In genomic region chr1:164092603-164093353, GRCh38 we compare ENCODE assay signal across 11 cellular contexts.
DNase-seq lines count a peak whose midpoint lies in the region; ATAC-seq and TF ChIP-seq lines count a peak whose summit lies in the region.
"Had no signal": no experiment of that assay in that cellular context is flagged by ENCODE, and none has a peak within 500 bp of the region (broad histone marks: within the 10 kb centered on the region; RNA-seq: fewer than 3 reads in every experiment).

No MANE protein-coding gene starts in this region.

- POLR2A ChIA-PET in activated CD8-positive, alpha-beta T cell treated with anti-CD3 and anti-CD28 coated beads for 36 hours (lab: Charles Lee): no interaction called here
- POLR2A ChIA-PET in MCF 10A (lab: Yijun Ruan, JAX): no interaction called here

- intact Hi-C loops in activated CD4-positive, alpha-beta T cell treated with anti-CD3 and anti-CD28 coated beads, Interleukin-2, amount 10 ng/mL, durations not matched to agents 24 days and 14 days (cut with micrococcal nuclease): no loop called here
- intact Hi-C loops in activated CD8-positive, alpha-beta T cell treated with anti-CD3 and anti-CD28 coated beads for 36 hours (cut with micrococcal nuclease): no loop called here
- intact Hi-C loops in MCF 10A (cut with micrococcal nuclease): loop anchor here (10.0 kb wide), 1 partner anchor 692 kb away; no protein-coding TSS in a partner anchor

- CTCF ChIA-PET in activated CD8-positive, alpha-beta T cell treated with anti-CD3 and anti-CD28 coated beads for 36 hours (lab: Charles Lee): interaction anchor here (0.8 to 1.0 kb wide), 2 partner anchors 16 to 694 kb away, joined by 3 read pairs; no protein-coding TSS in a partner anchor
- CTCF ChIA-PET in MCF 10A (lab: Yijun Ruan, JAX): interaction anchor here (0.6 kb wide), 2 partner anchors 193 to 207 kb away, joined by 3 to 4 read pairs; no protein-coding TSS in a partner anchor

- no TSS peak for BruUV-seq in MCF 10A (replicated peaks; lab: Mats Ljungman, UMichigan)

- peaks cover 9% of the 10 kb centered on the region for H3K9me3 Mint-ChIP-seq in activated CD4-positive, alpha-beta T cell treated with anti-CD3 and anti-CD28 coated beads, Interleukin-2, amount 10 ng/mL, durations not matched to agents 24 days and 14 days
- peaks cover 17% of the 10 kb centered on the region for H3K9me3 Mint-ChIP-seq in activated CD8-positive, alpha-beta T cell treated with anti-CD3 and anti-CD28 coated beads for 36 hours
- H3K9me3 Mint-ChIP-seq in neural crest cell: peaks cover 12% of the 10 kb centered on the region
- peaks cover 7% of the 10 kb centered on the region for H3K9me3 Mint-ChIP-seq in MCF 10A (ENCODE audit: unreplicated experiment)

- no peak overlapping the region for H3K4me3 Mint-ChIP-seq in activated CD4-positive, alpha-beta T cell treated with anti-CD3 and anti-CD28 coated beads, Interleukin-2, amount 10 ng/mL, durations not matched to agents 24 days and 14 days
- H3K4me3 Mint-ChIP-seq in activated CD8-positive, alpha-beta T cell treated with anti-CD3 and anti-CD28 coated beads for 36 hours: no peak overlapping the region
- H3K4me3 Mint-ChIP-seq in neural crest cell (no peak overlapping the region), MCF 10A (ENCODE audit: unreplicated experiment) (no peak overlapping the region)

- no peaks in the 10 kb centered on the region for H3K27me3 Mint-ChIP-seq in activated CD4-positive, alpha-beta T cell treated with anti-CD3 and anti-CD28 coated beads, Interleukin-2, amount 10 ng/mL, durations not matched to agents 24 days and 14 days
- H3K27me3 Mint-ChIP-seq in activated CD8-positive, alpha-beta T cell treated with anti-CD3 and anti-CD28 coated beads for 36 hours: no peaks in the 10 kb centered on the region
- H3K27me3 Mint-ChIP-seq in neural crest cell (ENCODE audit: low read depth): no peaks in the 10 kb centered on the region
- H3K27me3 Mint-ChIP-seq in MCF 10A (ENCODE audit: insufficient read depth, unreplicated experiment): no peaks in the 10 kb centered on the region

- no peak for ATAC-seq in activated CD8-positive, alpha-beta T cell treated with anti-CD3 and anti-CD28 coated beads for 36 hours
- no peak for ATAC-seq in HG02610 (IDR thresholded peaks at IDR 0.05; ENCODE audit: unreplicated experiment)
- ATAC-seq: PC-3 had no signal

- H3K27ac Mint-ChIP-seq in activated CD4-positive, alpha-beta T cell treated with anti-CD3 and anti-CD28 coated beads, Interleukin-2, amount 10 ng/mL, durations not matched to agents 24 days and 14 days: no peak overlapping the region
- H3K27ac Mint-ChIP-seq in activated CD8-positive, alpha-beta T cell treated with anti-CD3 and anti-CD28 coated beads for 36 hours: no peak overlapping the region
- H3K27ac Mint-ChIP-seq in neural crest cell (ENCODE audit: unreplicated experiment): no peak overlapping the region
- no peak overlapping the region for H3K27ac Mint-ChIP-seq in MCF 10A (ENCODE audit: low read depth, unreplicated experiment)

- H3K4me3 ChIP-seq in HFF-Myc (replicated peaks; ENCODE audit: low read depth, low read length): no peak overlapping the region

- no peaks in the 10 kb centered on the region for H3K36me3 Mint-ChIP-seq in activated CD4-positive, alpha-beta T cell treated with anti-CD3 and anti-CD28 coated beads, Interleukin-2, amount 10 ng/mL, durations not matched to agents 24 days and 14 days (ENCODE audit: low read depth)
- no peaks in the 10 kb centered on the region for H3K36me3 Mint-ChIP-seq in activated CD8-positive, alpha-beta T cell treated with anti-CD3 and anti-CD28 coated beads for 36 hours (ENCODE audit: low read depth)
- peaks cover 7% of the 10 kb centered on the region for H3K36me3 Mint-ChIP-seq in neural crest cell (ENCODE audit: low read depth)
- no peaks in the 10 kb centered on the region for H3K36me3 Mint-ChIP-seq in MCF 10A (ENCODE audit: insufficient read depth, unreplicated experiment)

- no peaks in the 10 kb centered on the region for H3K4me1 Mint-ChIP-seq in activated CD4-positive, alpha-beta T cell treated with anti-CD3 and anti-CD28 coated beads, Interleukin-2, amount 10 ng/mL, durations not matched to agents 24 days and 14 days
- H3K4me1 Mint-ChIP-seq in activated CD8-positive, alpha-beta T cell treated with anti-CD3 and anti-CD28 coated beads for 36 hours (ENCODE audit: low read depth): no peaks in the 10 kb centered on the region
- H3K4me1 Mint-ChIP-seq in neural crest cell (no peaks in the 10 kb centered on the region), MCF 10A (ENCODE audit: insufficient read depth, unreplicated experiment) (no peaks in the 10 kb centered on the region)

- peak; percentile 56 for DNase-seq in activated CD4-positive, alpha-beta T cell treated with anti-CD3 and anti-CD28 coated beads, Interleukin-2, amount 10 ng/mL, durations not matched to agents 24 days and 14 days
- DNase-seq in activated CD4-positive, alpha-beta T cell treated with anti-CD3 and anti-CD28 coated beads, Interleukin-2, amount 50 U/mL, for 1 hour: no peak
- DNase-seq in HFF-Myc (ENCODE audit: extremely low read depth, low read depth): no peak
- peak; percentile 17 for DNase-seq in activated CD8-positive, alpha-beta T cell treated with anti-CD3 and anti-CD28 coated beads for 36 hours
- no peak for DNase-seq in neural crest cell (ENCODE audit: low read depth, low spot score)
- DNase-seq in NCI-H2081 (lab: John Stamatoyannopoulos, UW): no peak
- no peak for DNase-seq in MCF 10A (ENCODE audit: unreplicated experiment)
- DNase-seq: activated naive CD4-positive, alpha-beta T cell treated with anti-CD3 and anti-CD28 coated beads, Interleukin-2, amount 50 U/mL, for 16 hours; NCI-H1417 treated with DMSO at 0.1 percent for 48 hours; PC-3 had no signal

- peak; percentile 45 for TF ChIP-seq CTCF in HFF-Myc (IDR thresholded peaks at IDR 0.05; ENCODE audit: low read depth, low read length, missing control alignments)
- TF ChIP-seq CTCF in activated CD8-positive, alpha-beta T cell treated with anti-CD3 and anti-CD28 coated beads for 36 hours (IDR thresholded peaks at IDR 0.05): no peak
- peak; percentile 23 for TF ChIP-seq CTCF in neural crest cell (conservative IDR thresholded peaks at IDR 0.05)
- no peak for TF ChIP-seq CTCF in MCF 10A (IDR thresholded peaks at IDR 0.05; ENCODE audit: unreplicated experiment)

Comparison
In these comparisons a context has a peak if more than half of its experiments do, and no peak if none do; other contexts are left out.
1. DNase-seq: peak in activated CD4-positive, alpha-beta T cell treated with anti-CD3 and anti-CD28 coated beads, Interleukin-2, amount 10 ng/mL, durations not matched to agents 24 days and 14 days (single experiment) and activated CD8-positive, alpha-beta T cell treated with anti-CD3 and anti-CD28 coated beads for 36 hours (single experiment); none in activated CD4-positive, alpha-beta T cell treated with anti-CD3 and anti-CD28 coated beads, Interleukin-2, amount 50 U/mL, for 1 hour (single experiment), HFF-Myc (single experiment), neural crest cell (single experiment), NCI-H2081 (0 of 2) and MCF 10A (single experiment).
2. CTCF ChIP-seq: peak in HFF-Myc (single experiment) and neural crest cell (single experiment); none in activated CD8-positive, alpha-beta T cell treated with anti-CD3 and anti-CD28 coated beads for 36 hours (single experiment) and MCF 10A (single experiment).